Comparison of ENCODE assay signal across 14 cellular contexts in genomic region chr5:61641748-61642565, GRCh38.
DNase-seq lines count a peak whose midpoint lies in the region; ATAC-seq and TF ChIP-seq lines count a peak whose summit lies in the region.
"Had no signal": no experiment of that assay in that cellular context is flagged by ENCODE, and none has a peak within 500 bp of the region (broad histone marks: within the 10 kb centered on the region; RNA-seq: fewer than 3 reads in every experiment).

No MANE protein-coding gene starts in this region.

- no peak overlapping the region for H2AFZ ChIP-seq in hepatocyte

- H3K4me3 ChIP-seq in SK-N-MC = 0 out of 2 replicates have a peak overlapping the region, but pooled peaks have one; percentile 17
- H3K4me3 ChIP-seq in hepatocyte = no peak overlapping the region
- no peak overlapping the region for H3K4me3 ChIP-seq in upper lobe of right lung
- H3K4me3 ChIP-seq: BLaER1, body of pancreas, SJCRH30, uterus had no signal

- H3K4me2 ChIP-seq in hepatocyte = no peak overlapping the region
- H3K4me2 ChIP-seq: BLaER1 had no signal

- no peaks in the 10 kb centered on the region for H3K27me3 ChIP-seq in hepatocyte
- no peaks in the 10 kb centered on the region for H3K27me3 ChIP-seq in upper lobe of right lung
- H3K27me3 ChIP-seq: BLaER1, body of pancreas, SJCRH30, uterus had no signal

- peak; percentile 17 for TF ChIP-seq CTCF in hepatocyte (IDR thresholded peaks at IDR 0.05; ENCODE audit: poor library complexity)
- peak; percentile 13 for TF ChIP-seq CTCF in upper lobe of right lung (IDR thresholded peaks at IDR 0.05)

- H3K79me2 ChIP-seq in hepatocyte = no peaks in the 10 kb centered on the region

- H3K27me3 Mint-ChIP-seq in stimulated activated naive CD8-positive, alpha-beta T cell treated with anti-CD3 and anti-CD28 coated beads, Interleukin-15, amount 100 ng/mL, for 72 hours = peaks cover 8% of the 10 kb centered on the region

- no peaks in the 10 kb centered on the region for H3K4me1 Mint-ChIP-seq in stimulated activated naive CD8-positive, alpha-beta T cell treated with anti-CD3 and anti-CD28 coated beads, Interleukin-15, amount 100 ng/mL, for 72 hours

- H3K9me3 ChIP-seq in SK-N-MC (ENCODE audit: low read depth, low read length) (no peaks in the 10 kb centered on the region), hepatocyte (ENCODE audit: low read depth) (no peaks in the 10 kb centered on the region), upper lobe of right lung (no peaks in the 10 kb centered on the region)
- H3K9me3 ChIP-seq: BLaER1, body of pancreas, SJCRH30, uterus had no signal

- no peaks in the 10 kb centered on the region for H3K9me3 Mint-ChIP-seq in stimulated activated naive CD8-positive, alpha-beta T cell treated with anti-CD3 and anti-CD28 coated beads, Interleukin-15, amount 100 ng/mL, for 72 hours

- WGBS in hepatocyte (ENCODE audit: low lambda C conversion rate, missing lambda C conversion rate) = 79% methylated on average over 7 of the region's 7 CpGs

- no peak overlapping the region for H3K27ac ChIP-seq in SK-N-MC
- H3K27ac ChIP-seq in hepatocyte = no peak overlapping the region
- no peak overlapping the region for H3K27ac ChIP-seq in upper lobe of right lung
- H3K27ac ChIP-seq: BLaER1, body of pancreas, SJCRH30, uterus had no signal

- no peaks in the 10 kb centered on the region for H3K4me1 ChIP-seq in hepatocyte (ENCODE audit: insufficient read depth)
- no peaks in the 10 kb centered on the region for H3K4me1 ChIP-seq in upper lobe of right lung
- H3K4me1 ChIP-seq: uterus had no signal

- H3K9me2 ChIP-seq in hepatocyte (replicated peaks; ENCODE audit: insufficient read depth) = no peaks in the 10 kb centered on the region

- ATAC-seq in stimulated activated naive CD8-positive, alpha-beta T cell treated with anti-CD3 and anti-CD28 coated beads, Interleukin-15, amount 100 ng/mL, for 72 hours = peak; percentile 48
- no peak for ATAC-seq in stimulated activated naive CD8-positive, alpha-beta T cell treated with anti-CD3 and anti-CD28 coated beads, Interleukin-15, Interleukin-2, amounts not matched to agents 100 U/mL and 50 U/mL, for 24 hours
- ATAC-seq in upper lobe of right lung (peak; percentile 42), HG02610 (IDR thresholded peaks at IDR 0.05; ENCODE audit: unreplicated experiment) (no peak)
- ATAC-seq: body of pancreas had no signal

- no peaks in the 10 kb centered on the region for H4K20me1 ChIP-seq in hepatocyte (ENCODE audit: insufficient read depth, poor library complexity, severe bottlenecking)
- H4K20me1 ChIP-seq: BLaER1 had no signal

- H3K9ac ChIP-seq in SK-N-MC (ENCODE audit: insufficient read length) = no peak overlapping the region
- H3K9ac ChIP-seq: BLaER1 had no signal

- no peak overlapping the region for H3K4me3 Mint-ChIP-seq in stimulated activated naive CD8-positive, alpha-beta T cell treated with anti-CD3 and anti-CD28 coated beads, Interleukin-15, amount 100 ng/mL, for 72 hours

- intact Hi-C loops in upper lobe of right lung (cut with DNase I) = no loop called here

- H3K27ac Mint-ChIP-seq in stimulated activated naive CD8-positive, alpha-beta T cell treated with anti-CD3 and anti-CD28 coated beads, Interleukin-15, amount 100 ng/mL, for 72 hours = no peak overlapping the region

- H3K36me3 ChIP-seq in SK-N-MC (ENCODE audit: insufficient read depth, low read length) (no peaks in the 10 kb centered on the region), hepatocyte (replicated peaks; ENCODE audit: insufficient read depth, low read depth) (no peaks in the 10 kb centered on the region), upper lobe of right lung (no peaks in the 10 kb centered on the region)
- H3K36me3 ChIP-seq: BLaER1, SJCRH30, uterus had no signal

- no peak for DNase-seq in stimulated activated naive CD8-positive, alpha-beta T cell treated with anti-CD3 and anti-CD28 coated beads, Interleukin-15, amount 100 ng/mL, for 72 hours
- DNase-seq in stimulated activated naive CD8-positive, alpha-beta T cell treated with anti-CD3 and anti-CD28 coated beads, Interleukin-15, Interleukin-2, amounts not matched to agents 100 U/mL and 50 U/mL, for 24 hours = no peak
- no peak for DNase-seq in SK-N-MC (ENCODE audit: low read depth, low spot score)
- no peak for DNase-seq in hepatocyte (ENCODE audit: low spot score)
- DNase-seq in upper lobe of right lung = no peak
- DNase-seq in iPS-NIHi7 (ENCODE audit: extremely low spot score) = no peak
- DNase-seq in NCI-H2196 treated with DMSO at 0.1 percent for 48 hours (lab: John Stamatoyannopoulos, UW; ENCODE audit: unreplicated experiment) = no peak
- DNase-seq: activated T-cell treated with anti-CD3 and anti-CD28 coated beads, Interleukin-2, amount 50 U/mL, for 48 hours; NCI-H345; uterus had no signal

Comparison
In these comparisons a context has a peak if more than half of its experiments do, and no peak if none do; other contexts are left out.
1. ATAC-seq: peak in stimulated activated naive CD8-positive, alpha-beta T cell treated with anti-CD3 and anti-CD28 coated beads, Interleukin-15, amount 100 ng/mL, for 72 hours (single experiment) and upper lobe of right lung (single experiment); none in stimulated activated naive CD8-positive, alpha-beta T cell treated with anti-CD3 and anti-CD28 coated beads, Interleukin-15, Interleukin-2, amounts not matched to agents 100 U/mL and 50 U/mL, for 24 hours (single experiment) and HG02610 (single experiment).